15 cellular contexts compared by ENCODE assay signal in genomic region chr5:112200132-112200531, GRCh38.
DNase-seq lines count a peak whose midpoint lies in the region; ATAC-seq and TF ChIP-seq lines count a peak whose summit lies in the region.
"Had no signal": no experiment of that assay in that cellular context is flagged by ENCODE, and none has a peak within 500 bp of the region (broad histone marks: within the 10 kb centered on the region; RNA-seq: fewer than 3 reads in every experiment).

No MANE protein-coding gene starts in this region.

- H3K27ac ChIP-seq in BLaER1 = no peak overlapping the region
- H3K27ac ChIP-seq: C4-2B had no signal

- no peak overlapping the region for H3K4me3 ChIP-seq in BLaER1
- no peak overlapping the region for H3K4me3 ChIP-seq in GM12865 (ENCODE audit: low read depth, low read length)
- H3K4me3 ChIP-seq in MG63 = no peak overlapping the region

- no peak for TF ChIP-seq CTCF in GM12865 (IDR thresholded peaks at IDR 0.05; ENCODE audit: insufficient read depth, low read depth, low read length, missing control alignments)
- no peak for TF ChIP-seq CTCF in GM13976 (IDR thresholded peaks at IDR 0.05; ENCODE audit: borderline replicate concordance, control extremely low read depth, extremely low read depth, insufficient read depth, missing control alignments)

- H3K4me1 ChIP-seq in BLaER1 = peaks cover 20% of the 10 kb centered on the region
- H3K4me1 ChIP-seq: Caco-2 had no signal

- H3K36me3 ChIP-seq in BLaER1 (no peaks in the 10 kb centered on the region), MG63 (no peaks in the 10 kb centered on the region)

- DNase-seq in GM12865 (ENCODE audit: low read depth) (peak; percentile 2), MG63 (peak; percentile 11), kidney glomerular epithelial cell (lab: John Stamatoyannopoulos, UW) (peak; percentile 6), GM13976 (ENCODE audit: low spot score) (no peak), GM19238 (ENCODE audit: insufficient read length, low spot score) (no peak)
- DNase-seq in activated CD4-positive, alpha-beta T cell treated with anti-CD3 and anti-CD28 coated beads for 4 hours = no peak
- DNase-seq: Caco-2; CD4-positive, alpha-beta T cell; GOT3; H7; HFFc6 had no signal

- H3K9me3 ChIP-seq in BLaER1 (no peaks in the 10 kb centered on the region), MG63 (no peaks in the 10 kb centered on the region)
- H3K9me3 ChIP-seq: Caco-2 had no signal

- H3K9ac ChIP-seq in BLaER1 = no peak overlapping the region

- ATAC-seq in GM21447 (IDR thresholded peaks at IDR 0.05; ENCODE audit: unreplicated experiment) = no peak
- ATAC-seq: HCT116 had no signal

- H3K27me3 ChIP-seq in BLaER1 = no peaks in the 10 kb centered on the region
- H3K27me3 ChIP-seq in MG63 = peaks cover 3% of the 10 kb centered on the region; the same call in 1 of the 2 replicates

- in situ Hi-C loops in GM13976 (cut with MboI; ENCODE audit: low sequenced_read_pairs, unreplicated experiment) = no loop called here

- 0 out of 2 replicates have a peak overlapping the region, but pooled peaks have one; percentile 8 for H3K4me2 ChIP-seq in BLaER1

- H4K20me1 ChIP-seq in BLaER1 = no peaks in the 10 kb centered on the region

Comparison
In these comparisons a context has a peak if more than half of its experiments do, and no peak if none do; other contexts are left out.
1. DNase-seq: peak in GM12865 (single experiment), MG63 (single experiment) and kidney glomerular epithelial cell (single experiment); none in activated CD4-positive, alpha-beta T cell treated with anti-CD3 and anti-CD28 coated beads for 4 hours (0 of 2), GM13976 (single experiment) and GM19238 (single experiment).